ENCODE assay signal across 8 cellular contexts in the genomic region with DNA sequence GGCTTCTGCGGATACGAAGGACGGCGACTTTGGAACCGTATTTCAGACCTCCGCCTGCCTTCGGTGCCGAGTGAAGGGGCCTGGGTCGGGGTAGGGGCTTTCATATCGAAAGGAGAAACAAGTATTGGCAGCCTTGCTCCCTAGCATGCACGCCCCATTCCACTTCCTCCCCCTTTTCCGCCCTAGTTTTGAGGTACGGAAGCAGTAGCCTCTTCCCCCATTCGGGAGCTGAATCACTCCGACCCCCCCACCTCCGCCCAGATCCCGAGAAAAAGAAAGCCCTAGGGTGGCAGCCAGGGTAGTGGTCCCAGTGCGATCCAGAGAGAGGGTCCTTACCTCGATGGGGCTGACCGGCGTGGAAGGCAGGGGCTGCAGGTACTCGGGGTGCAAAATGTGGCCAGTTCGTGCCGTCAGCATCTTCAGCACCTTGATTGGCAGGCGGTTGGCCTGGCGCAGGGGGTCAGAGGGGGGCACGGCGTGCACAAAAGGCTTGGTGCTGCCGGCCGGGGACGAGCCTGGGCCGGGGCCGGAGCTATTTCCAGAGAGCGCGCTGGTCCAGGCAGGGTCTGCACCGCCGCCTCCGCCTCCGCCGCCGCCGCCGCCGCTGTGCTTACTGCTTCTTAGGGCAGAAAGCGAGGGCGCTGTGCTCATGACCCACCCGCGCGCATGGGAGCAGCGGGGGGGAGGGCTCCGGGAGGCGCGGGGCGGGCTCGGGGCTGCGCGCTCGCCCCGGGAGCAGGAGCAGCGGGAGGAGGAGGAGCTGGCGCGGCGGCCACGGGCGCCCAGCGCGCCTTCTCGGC. TPM values are rescaled to one million over a fixed set of nuclear protein-coding genes. Genes with fewer than 3 reads are reported as not detected.
DNase-seq lines count a peak whose midpoint lies in the region; ATAC-seq and TF ChIP-seq lines count a peak whose summit lies in the region.

No MANE protein-coding gene starts in this region.

- peak overlapping the region; percentile 98 for H3K18ac ChIP-seq in neuronal stem cell (ENCODE audit: low read length)

- peaks cover 58% of the 10 kb centered on the region for H3K27me3 Mint-ChIP-seq in CD4-positive, alpha-beta T cell
- peaks cover 43% of the 10 kb centered on the region for H3K27me3 Mint-ChIP-seq in activated B cell treated with CpG ODN at 0.5 μM for 24 hours

- H3K4me2 ChIP-seq in neuronal stem cell (ENCODE audit: insufficient read depth, low read length, poor library complexity, severe bottlenecking) = peak overlapping the region; percentile 100

- peaks cover 20% of the 10 kb centered on the region for H3K79me1 ChIP-seq in neuronal stem cell (ENCODE audit: low read depth, low read length)

- H2BK5ac ChIP-seq in neuronal stem cell (ENCODE audit: low read length) = peak overlapping the region; percentile 94

- no peak overlapping the region for H4K91ac ChIP-seq in neuronal stem cell (ENCODE audit: low read depth, low read length, poor library complexity)

- peak overlapping the region; percentile 93 for H3K23ac ChIP-seq in neuronal stem cell (ENCODE audit: low read depth, low read length, poor library complexity)

- H3K9me3 ChIP-seq in CD4-positive, alpha-beta T cell (ENCODE audit: control insufficient read depth, low read length) = no peaks in the 10 kb centered on the region
- no peaks in the 10 kb centered on the region for H3K9me3 ChIP-seq in neuronal stem cell (replicated peaks in 1 of 2; ENCODE audit: control insufficient read depth in 2 of 2, insufficient read depth in 1 of 2, low read depth in 1 of 2, low read length in 2 of 2)

- POLR2A ChIA-PET in CD4-positive, alpha-beta T cell (lab: Charles Lee) = interaction anchor here (0.8 kb wide), 1 partner anchor 21 kb away, joined by 3 read pairs; no protein-coding TSS in a partner anchor
- POLR2A ChIA-PET in activated B cell treated with CpG ODN at 0.5 μM for 24 hours (lab: Charles Lee) = no interaction called here

- peak overlapping the region; percentile 49 for H3K14ac ChIP-seq in neuronal stem cell (ENCODE audit: low read length)

- peaks cover 30% of the 10 kb centered on the region for H3K4me1 Mint-ChIP-seq in CD4-positive, alpha-beta T cell (ENCODE audit: low read depth)
- H3K4me1 Mint-ChIP-seq in activated B cell treated with CpG ODN at 0.5 μM for 24 hours = peaks cover 29% of the 10 kb centered on the region

- H2AK5ac ChIP-seq in neuronal stem cell (ENCODE audit: low read depth, low read length) = peak overlapping the region; percentile 8

- H3K36me3 ChIP-seq in neuronal stem cell (replicated peaks in 1 of 2; ENCODE audit: control insufficient read depth in 2 of 2, insufficient read depth in 2 of 2, low read length in 2 of 2) = peaks cover 0 to 24% of the 10 kb centered on the region in 2 donors

- no peak overlapping the region for H3K27ac ChIP-seq in CD4-positive, alpha-beta T cell (ENCODE audit: low read depth, low read length)
- H3K27ac ChIP-seq in neuronal stem cell (replicated peaks; ENCODE audit: low read length) = peak overlapping the region; percentile 86

- WGBS in neuronal stem cell (ENCODE audit: extremely low coverage in 2 of 2, insufficient read length in 2 of 2, insufficient replicate concordance in 1 of 2), 2 donors = no CpG with 5 or more reads among the region's 68 CpGs

- H3K9ac ChIP-seq in neuronal stem cell (ENCODE audit: low read depth, low read length, poor library complexity) = peak overlapping the region; percentile 95

- H4K8ac ChIP-seq in neuronal stem cell (ENCODE audit: low read depth, low read length) = peak overlapping the region; percentile 43

- H3K36me3 Mint-ChIP-seq in CD4-positive, alpha-beta T cell (ENCODE audit: low read depth) = no peaks in the 10 kb centered on the region
- H3K36me3 Mint-ChIP-seq in activated B cell treated with CpG ODN at 0.5 μM for 24 hours (ENCODE audit: low read depth) = no peaks in the 10 kb centered on the region

- H3K27me3 ChIP-seq in CD4-positive, alpha-beta T cell (ENCODE audit: control insufficient read depth, insufficient read depth, low read length) = peaks cover 90% of the 10 kb centered on the region
- H3K27me3 ChIP-seq in neuronal stem cell (ENCODE audit: control insufficient read depth in 3 of 3, insufficient read depth in 3 of 3, low read depth in 1 of 3, low read length in 3 of 3) = peaks cover 0 to 46% (median 16%) of the 10 kb centered on the region in 3 experiments

- peak overlapping the region; percentile 99 for H2BK15ac ChIP-seq in neuronal stem cell (ENCODE audit: low read length)

- CTCF ChIA-PET in CD4-positive, alpha-beta T cell (lab: Charles Lee) = no interaction called here
- CTCF ChIA-PET in activated B cell treated with CpG ODN at 0.5 μM for 24 hours (lab: Charles Lee) = interaction anchor here (1.0 kb wide), 1 partner anchor 635 kb away, joined by 4 read pairs; no protein-coding TSS in a partner anchor

- peak overlapping the region; percentile 100 for H2AFZ ChIP-seq in neuronal stem cell (ENCODE audit: low read length)

- H3K4me3 Mint-ChIP-seq in CD4-positive, alpha-beta T cell = peak overlapping the region; percentile 80
- H3K4me3 Mint-ChIP-seq in activated B cell treated with CpG ODN at 0.5 μM for 24 hours = peak overlapping the region; percentile 79

- peak; percentile 28 for ATAC-seq in CD4-positive, alpha-beta T cell (ENCODE audit: poor library complexity)
- ATAC-seq in GM19025 (IDR thresholded peaks at IDR 0.05; ENCODE audit: low read depth, unreplicated experiment) (peak; percentile 11), activated B cell treated with CpG ODN at 0.5 μM for 24 hours (ENCODE audit: low read depth) (no peak), GM21381 (IDR thresholded peaks at IDR 0.05; ENCODE audit: unreplicated experiment) (no peak)

- intact Hi-C loops in CD4-positive, alpha-beta T cell (cut with DNase I, micrococcal nuclease) = loop anchor here (5.0 to 10.0 kb wide), 5 partner anchors 686 to 1714 kb away; no protein-coding TSS in a partner anchor
- intact Hi-C loops in activated B cell treated with CpG ODN at 0.5 μM for 24 hours (cut with micrococcal nuclease) = loop anchor here (5.0 kb wide), 2 partner anchors 1146 to 1711 kb away; no protein-coding TSS in a partner anchor

- H2BK12ac ChIP-seq in neuronal stem cell (ENCODE audit: low read length) = peak overlapping the region; percentile 14

- TF ChIP-seq CTCF in CD4-positive, alpha-beta T cell (IDR thresholded peaks at IDR 0.05) = no peak
- TF ChIP-seq CTCF in activated B cell treated with CpG ODN at 0.5 μM for 24 hours (IDR thresholded peaks at IDR 0.05) (no peak), fibroblast of villous mesenchyme (IDR thresholded peaks at IDR 0.05; ENCODE audit: insufficient read depth, low read depth, low read length) (no peak)

- no peak overlapping the region for H3K27ac Mint-ChIP-seq in CD4-positive, alpha-beta T cell
- no peak overlapping the region for H3K27ac Mint-ChIP-seq in activated B cell treated with CpG ODN at 0.5 μM for 24 hours

- peak overlapping the region; percentile 92 for H3K4me3 ChIP-seq in fibroblast of villous mesenchyme (ENCODE audit: low read depth, low read length)
- H3K4me3 ChIP-seq in neuronal stem cell (ENCODE audit: low read length in 2 of 2) = peak overlapping the region; percentile 59 to 88

- H3K4ac ChIP-seq in neuronal stem cell (ENCODE audit: low read length) = peak overlapping the region; percentile 53

- peaks cover 11 to 13% of the 10 kb centered on the region in 2 donors for H3K4me1 ChIP-seq in neuronal stem cell (ENCODE audit: control insufficient read depth in 2 of 2, insufficient read depth in 1 of 2, low read depth in 1 of 2, low read length in 2 of 2)

- no peak for DNase-seq in CD4-positive, alpha-beta T cell
- DNase-seq in HS-5 (ENCODE audit: low read depth) (peak; percentile 9), activated B cell treated with CpG ODN at 0.5 μM for 24 hours (no peak), fibroblast of villous mesenchyme (ENCODE audit: low read depth) (peak; percentile 68), neuronal stem cell (ENCODE audit: low spot score) (peak; percentile 30), LoVo (ENCODE audit: low spot score) (no peak)

- H3K9me3 Mint-ChIP-seq in CD4-positive, alpha-beta T cell = no peaks in the 10 kb centered on the region
- no peaks in the 10 kb centered on the region for H3K9me3 Mint-ChIP-seq in activated B cell treated with CpG ODN at 0.5 μM for 24 hours

- H2BK120ac ChIP-seq in neuronal stem cell (ENCODE audit: low read depth, low read length) = peak overlapping the region; percentile 97

RNA-seq across cellular contexts. Expression of a gene that starts 0.6 kb away (rescaled TPM):
- total RNA-seq in CD4-positive, alpha-beta T cell = under 1 TPM; 0.38 to 0.47 TPM
- total RNA-seq in activated B cell treated with CpG ODN at 0.5 μM for 24 hours (not detected in 2 replicates), fibroblast of villous mesenchyme (7.8 and 11.9 TPM in 2 replicates)
- polyA plus RNA-seq in neuronal stem cell (2013, experiment 1 of 2) = 9.9 TPM
- 11.2 TPM for polyA plus RNA-seq in neuronal stem cell (2013, experiment 2 of 2)

RNA-seq across cellular contexts. Expression of a gene that starts 30.5 kb away (rescaled TPM):
- total RNA-seq in CD4-positive, alpha-beta T cell = not detected
- total RNA-seq in activated B cell treated with CpG ODN at 0.5 μM for 24 hours (not detected in 2 replicates), fibroblast of villous mesenchyme (under 0.01 and 0.64 TPM in 2 replicates)
- polyA plus RNA-seq in neuronal stem cell (2013, experiment 1 of 2) = 0.22 TPM
- polyA plus RNA-seq in neuronal stem cell (2013, experiment 2 of 2) = 0.15 TPM

Comparison
In these comparisons a context has a peak if more than half of its experiments do, and no peak if none do; other contexts are left out.
1. ATAC-seq: peak in CD4-positive, alpha-beta T cell (single experiment) and GM19025 (single experiment); none in activated B cell treated with CpG ODN at 0.5 μM for 24 hours (single experiment) and GM21381 (single experiment).
2. DNase-seq: peak in HS-5 (single experiment), fibroblast of villous mesenchyme (single experiment) and neuronal stem cell (single experiment); none in CD4-positive, alpha-beta T cell (0 of 10), activated B cell treated with CpG ODN at 0.5 μM for 24 hours (single experiment) and LoVo (single experiment).